In the genomic region with DNA sequence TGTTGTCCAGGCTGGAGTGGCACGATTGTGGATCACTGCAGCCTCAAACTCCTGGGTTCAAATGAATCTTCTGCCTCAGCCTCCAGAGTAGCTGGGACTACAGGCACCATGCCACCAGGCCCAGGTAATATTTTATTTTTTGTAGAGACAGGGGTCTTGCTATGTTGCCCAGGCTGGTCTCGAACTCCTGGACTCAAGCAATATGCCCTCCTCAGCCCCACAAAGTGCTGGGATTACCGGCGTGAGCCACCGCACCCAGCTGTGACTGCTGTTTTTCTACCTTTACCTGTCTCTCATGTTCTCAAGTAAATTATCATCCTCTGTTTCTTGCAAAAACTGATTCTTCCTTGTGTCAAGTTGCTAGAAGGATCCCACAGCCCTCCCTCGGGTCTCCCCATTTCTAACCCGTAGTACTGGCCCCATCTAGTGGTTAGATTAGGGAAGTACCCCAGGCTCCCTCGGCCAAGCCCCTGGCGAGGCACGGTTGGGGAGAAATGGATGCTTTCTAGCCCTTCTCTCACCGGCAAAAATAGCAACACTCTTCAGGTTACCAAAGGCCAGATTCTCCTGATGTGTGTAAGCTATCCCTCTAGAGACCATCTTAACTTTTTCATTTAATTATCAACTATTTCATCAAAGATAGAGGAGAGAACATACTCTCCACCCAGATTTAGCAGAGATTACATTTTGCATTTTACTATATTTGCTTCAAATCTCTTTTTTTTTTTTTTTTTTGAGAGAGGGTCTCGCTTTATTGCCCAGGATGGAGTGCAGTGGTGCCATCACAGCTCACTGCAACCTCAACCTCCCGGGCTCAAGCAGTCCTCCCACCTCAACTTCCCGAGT, we compare ENCODE assay signal across 8 cellular contexts. TPM values are rescaled to one million over a fixed set of nuclear protein-coding genes. Genes with fewer than 3 reads are reported as not detected.
DNase-seq lines count a peak whose midpoint lies in the region; ATAC-seq and TF ChIP-seq lines count a peak whose summit lies in the region.

No MANE protein-coding gene starts in this region.

- TF ChIP-seq CTCF in endothelial cell (IDR thresholded peaks at IDR 0.05; ENCODE audit: unreplicated experiment) (peak; percentile 78), mucosa of descending colon (IDR thresholded peaks at IDR 0.05) (peak; percentile 67)

- H3K27ac Mint-ChIP-seq in CD4-positive, alpha-beta memory T cell, result peak overlapping the region in 2 of 7 donors; percentile 20 to 61
- no peak overlapping the region for H3K27ac Mint-ChIP-seq in endothelial cell (ENCODE audit: unreplicated experiment)

- H3K4me3 ChIP-seq in CD4-positive, alpha-beta memory T cell (ENCODE audit: low read length in 2 of 2), result no peak overlapping the region
- H3K4me3 ChIP-seq in mucosa of descending colon, result no peak overlapping the region

- peak; percentile 68 to 78 (median 74) for DNase-seq in CD4-positive, alpha-beta memory T cell
- peak; percentile 78 for DNase-seq in NOMO-1 treated with DMSO at 0.1 percent for 48 hours (lab: John Stamatoyannopoulos, UW; ENCODE audit: unreplicated experiment)
- peak; percentile 51 to 54 for DNase-seq in activated CD8-positive, alpha-beta memory T cell treated with anti-CD3 and anti-CD28 coated beads for 4 hours (ENCODE audit: low read depth in 2 of 2)
- DNase-seq in endothelial cell (ENCODE audit: low spot score), result peak; percentile 78
- DNase-seq in mucosa of descending colon, result peak in 2 of 3 donors; percentile 65 to 82
- peak; percentile 35 to 50 for DNase-seq in stimulated activated CD8-positive, alpha-beta memory T cell treated with anti-CD3 and anti-CD28 coated beads, Interleukin-4, amount 100 ng/mL, for 4 hours (ENCODE audit: low read depth in 2 of 2, low spot score in 1 of 2)

- H3K27me3 Mint-ChIP-seq in CD4-positive, alpha-beta memory T cell, result peaks cover 5 to 6% of the 10 kb centered on the region in 2 donors
- H3K27me3 Mint-ChIP-seq in endothelial cell (ENCODE audit: unreplicated experiment), result peaks cover 4% of the 10 kb centered on the region

- H3K4me1 ChIP-seq in CD4-positive, alpha-beta memory T cell (ENCODE audit: insufficient read depth, low read length), result peaks cover 3% of the 10 kb centered on the region
- H3K4me1 ChIP-seq in mucosa of descending colon (ENCODE audit: low read depth), result no peaks in the 10 kb centered on the region

- intact Hi-C loops in CD4-positive, alpha-beta memory T cell (cut with micrococcal nuclease), result loop anchor here (1.0 kb wide), 5 partner anchors 46 to 652 kb away; a partner anchor contains a TSS
- intact Hi-C loops in mucosa of descending colon (cut with DNase I, micrococcal nuclease), result loop anchor here in 1 of 2 donors (5.0 kb wide), 1 partner anchor 136 kb away; no protein-coding TSS in a partner anchor

- no peak overlapping the region for H3K4me3 Mint-ChIP-seq in CD4-positive, alpha-beta memory T cell
- no peak overlapping the region for H3K4me3 Mint-ChIP-seq in endothelial cell (ENCODE audit: unreplicated experiment)

- H3K36me3 Mint-ChIP-seq in CD4-positive, alpha-beta memory T cell, result no peaks in the 10 kb centered on the region
- H3K36me3 Mint-ChIP-seq in endothelial cell (ENCODE audit: low read depth, unreplicated experiment), result no peaks in the 10 kb centered on the region

- no peaks in the 10 kb centered on the region for H3K9me3 ChIP-seq in CD4-positive, alpha-beta memory T cell (ENCODE audit: control insufficient read depth in 1 of 2, low read length in 2 of 2)
- no peaks in the 10 kb centered on the region for H3K9me3 ChIP-seq in mucosa of descending colon

- H3K4me1 Mint-ChIP-seq in CD4-positive, alpha-beta memory T cell, result peaks cover 0 to 4% (median 3%) of the 10 kb centered on the region in 4 donors
- H3K4me1 Mint-ChIP-seq in endothelial cell (ENCODE audit: unreplicated experiment), result peaks cover 11% of the 10 kb centered on the region

- CTCF ChIA-PET in CD4-positive, alpha-beta memory T cell (lab: Charles Lee; ENCODE audit: partially characterized antibody), result interaction anchor here (0.6 to 6.6 kb wide), 27 partner anchors 9 to 1023 kb away, joined by 3 to 77 read pairs (median 3); a partner anchor contains a TSS

- H3K27ac ChIP-seq in CD4-positive, alpha-beta memory T cell (ENCODE audit: low read depth, low read length), result no peak overlapping the region

- H3K27me3 ChIP-seq in CD4-positive, alpha-beta memory T cell (ENCODE audit: insufficient read depth, low read length), result no peaks in the 10 kb centered on the region

- H3K36me3 ChIP-seq in CD4-positive, alpha-beta memory T cell (ENCODE audit: insufficient read depth, low read length), result no peaks in the 10 kb centered on the region
- H3K36me3 ChIP-seq in mucosa of descending colon (ENCODE audit: low read depth), result no peaks in the 10 kb centered on the region

- ATAC-seq in HG02678 (IDR thresholded peaks at IDR 0.05; ENCODE audit: unreplicated experiment) (peak; percentile 57), mucosa of descending colon (peak; percentile 98), HG03457 (IDR thresholded peaks at IDR 0.05; ENCODE audit: unreplicated experiment) (no peak)

- H3K9me3 Mint-ChIP-seq in CD4-positive, alpha-beta memory T cell, result no peaks in the 10 kb centered on the region
- no peaks in the 10 kb centered on the region for H3K9me3 Mint-ChIP-seq in endothelial cell (ENCODE audit: unreplicated experiment)

- POLR2A ChIA-PET in CD4-positive, alpha-beta memory T cell (lab: Charles Lee; ENCODE audit: partially characterized antibody), result interaction anchor here (1.9 kb wide), 1 partner anchor 46 kb away, joined by 7 read pairs; no protein-coding TSS in a partner anchor

RNA-seq across cellular contexts. Expression of a gene that starts 19.2 kb away (rescaled TPM):
- total RNA-seq in CD4-positive, alpha-beta memory T cell, result 10 to 100 TPM; 29.5 to 33.0 TPM
- polyA plus RNA-seq in CD4-positive, alpha-beta memory T cell, result 10 to 100 TPM; 17.5 to 24.4 TPM
- total RNA-seq in endothelial cell (ENCODE audit: unreplicated experiment) (22.8 TPM), mucosa of descending colon (10 to 100 TPM; 37.3 to 63.5 (median 49.2) TPM)

RNA-seq across cellular contexts. Expression of a gene that starts 30.9 kb away (rescaled TPM):
- total RNA-seq in CD4-positive, alpha-beta memory T cell, result not detected
- polyA plus RNA-seq in CD4-positive, alpha-beta memory T cell, result not detected
- total RNA-seq in endothelial cell (ENCODE audit: unreplicated experiment) (0.15 TPM), mucosa of descending colon (10 to 100 TPM in 1 of 3 donors, 1 to 10 TPM in 2; 3.4 to 10.8 (median 5.2) TPM)

RNA-seq across cellular contexts. Expression of a gene that starts 40.2 kb away (rescaled TPM):
- 10 to 100 TPM; 39.8 to 41.9 TPM for total RNA-seq in CD4-positive, alpha-beta memory T cell
- 10 to 100 TPM; 66.3 to 82.5 TPM for polyA plus RNA-seq in CD4-positive, alpha-beta memory T cell
- 58.0 TPM for total RNA-seq in endothelial cell (ENCODE audit: unreplicated experiment)
- total RNA-seq in mucosa of descending colon, result 10 to 100 TPM; 30.8 to 35.8 (median 35.2) TPM

RNA-seq across cellular contexts. Expression of a gene that starts 51.3 kb away (rescaled TPM):
- total RNA-seq in CD4-positive, alpha-beta memory T cell, result 10 to 100 TPM; 95.5 to 96.9 TPM
- 100 to 1,000 TPM; 204 to 206 TPM for polyA plus RNA-seq in CD4-positive, alpha-beta memory T cell
- total RNA-seq in endothelial cell (ENCODE audit: unreplicated experiment) (29.1 TPM), mucosa of descending colon (10 to 100 TPM; 35.1 to 47.5 (median 37.3) TPM)

RNA-seq across cellular contexts. Expression of a gene that starts 51.5 kb away (rescaled TPM):
- 100 to 1,000 TPM; 123 to 132 TPM for total RNA-seq in CD4-positive, alpha-beta memory T cell
- polyA plus RNA-seq in CD4-positive, alpha-beta memory T cell, result 10 to 100 TPM; 36.5 to 55.9 TPM
- 21.7 TPM for total RNA-seq in endothelial cell (ENCODE audit: unreplicated experiment)
- 10 to 100 TPM; 20.2 to 32.3 (median 22.9) TPM for total RNA-seq in mucosa of descending colon
